28 cellular contexts compared by ENCODE assay signal in the genomic region with DNA sequence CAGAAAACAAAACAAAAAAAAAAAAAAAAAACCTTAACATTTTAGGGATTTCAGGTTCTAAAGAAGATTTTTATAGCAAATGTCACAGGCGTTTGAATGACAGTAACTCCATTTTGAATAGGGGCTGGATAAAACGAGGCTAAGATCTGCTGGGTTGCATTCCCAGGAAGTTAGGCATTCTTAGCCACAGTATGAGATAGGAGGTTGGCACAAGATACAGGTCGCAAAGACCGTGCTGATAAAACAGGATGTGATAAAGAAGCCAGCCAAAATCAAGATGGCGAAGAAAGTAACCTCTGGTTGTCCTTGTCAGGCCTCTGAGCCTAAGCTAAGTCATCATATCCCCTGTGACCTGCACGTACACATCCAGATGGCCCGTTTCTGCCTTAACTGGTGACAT.
"Had no signal": no experiment of that assay in that cellular context is flagged by ENCODE, and none has a peak within 500 bp of the region (broad histone marks: within the 10 kb centered on the region; RNA-seq: fewer than 3 reads in every experiment).

No MANE protein-coding gene starts in this region.

- DNase-seq: kidney glomerular epithelial cell; left colon; left lung; lower lobe of right lung; mammary epithelial cell; mesenchymal stem cell; naive B cell; natural killer cell; nephron progenitor cell; ovary; retina; right cardiac atrium; stimulated activated CD4-positive, alpha-beta T cell treated with anti-CD3 and anti-CD28 coated beads, Interleukin-12 subunit alpha, Interleukin-12 subunit beta, amount 100 ng/mL, for 4 hours; stimulated activated CD4-positive, alpha-beta T cell treated with anti-CD3 and anti-CD28 coated beads, Interleukin-15, amount 100 ng/mL, for 24 hours; stimulated activated CD4-positive, alpha-beta T cell treated with anti-CD3 and anti-CD28 coated beads, Interleukin-2, amount 100 ng/mL, for 24 hours; stimulated activated CD4-positive, alpha-beta T cell treated with anti-CD3 and anti-CD28 coated beads, Interleukin-4, amount 100 ng/mL, for 1 hour; stimulated activated naive CD4-positive, alpha-beta T cell; tibial artery; uterus had no signal

- H3K4me3 Mint-ChIP-seq: mesothelial cell of epicardium; naive B cell; natural killer cell; nephron progenitor cell; stimulated activated naive CD8-positive, alpha-beta T cell treated with anti-CD3 and anti-CD28 coated beads, Interleukin-15, Interleukin-2, amounts not matched to agents 100 ng/mL and 50 ng/mL, for 24 hours; type B pancreatic cell had no signal

- H3K36me3 ChIP-seq: left lung, lower lobe of right lung, ovary, suprapubic skin, thoracic aorta, tibial artery, uterus had no signal

- H3K4me1 ChIP-seq: left lung, lower lobe of right lung, suprapubic skin, tibial artery, uterus had no signal

- H3K27me3 Mint-ChIP-seq: naive B cell; progenitor cell of endocrine pancreas; stimulated activated naive CD8-positive, alpha-beta T cell treated with anti-CD3 and anti-CD28 coated beads, Interleukin-15, Interleukin-2, amounts not matched to agents 100 ng/mL and 50 ng/mL, for 24 hours; type B pancreatic cell had no signal

- H3K27me3 ChIP-seq: hepatocyte, left lung, suprapubic skin, tibial artery, uterus had no signal

- H3K36me3 Mint-ChIP-seq: mesothelial cell of epicardium, naive B cell, type B pancreatic cell had no signal

- ATAC-seq: left colon, left lung, lower lobe of right lung, natural killer cell, right cardiac atrium, sciatic nerve had no signal

- H3K9me3 Mint-ChIP-seq: nephron progenitor cell had no signal

- H3K4me1 Mint-ChIP-seq: mesothelial cell of epicardium, naive B cell, natural killer cell, nephron progenitor cell had no signal

- H3K27ac Mint-ChIP-seq: mesothelial cell of epicardium; naive B cell; natural killer cell; nephron progenitor cell; progenitor cell of endocrine pancreas; stimulated activated naive CD8-positive, alpha-beta T cell treated with anti-CD3 and anti-CD28 coated beads, Interleukin-15, Interleukin-2, amounts not matched to agents 100 ng/mL and 50 ng/mL, for 24 hours; type B pancreatic cell had no signal

- H3K9me3 ChIP-seq: lower lobe of right lung, ovary, suprapubic skin, thoracic aorta, tibial artery, uterus had no signal

- H3K27ac ChIP-seq: hepatocyte, left lung, lower lobe of right lung, ovary, skin epidermis, suprapubic skin, thoracic aorta, tibial artery, uterus had no signal

- H3K4me3 ChIP-seq: hepatocyte, left lung, lower lobe of right lung, ovary, skin epidermis, suprapubic skin, thoracic aorta, tibial artery, uterus had no signal
